In the genomic region with DNA sequence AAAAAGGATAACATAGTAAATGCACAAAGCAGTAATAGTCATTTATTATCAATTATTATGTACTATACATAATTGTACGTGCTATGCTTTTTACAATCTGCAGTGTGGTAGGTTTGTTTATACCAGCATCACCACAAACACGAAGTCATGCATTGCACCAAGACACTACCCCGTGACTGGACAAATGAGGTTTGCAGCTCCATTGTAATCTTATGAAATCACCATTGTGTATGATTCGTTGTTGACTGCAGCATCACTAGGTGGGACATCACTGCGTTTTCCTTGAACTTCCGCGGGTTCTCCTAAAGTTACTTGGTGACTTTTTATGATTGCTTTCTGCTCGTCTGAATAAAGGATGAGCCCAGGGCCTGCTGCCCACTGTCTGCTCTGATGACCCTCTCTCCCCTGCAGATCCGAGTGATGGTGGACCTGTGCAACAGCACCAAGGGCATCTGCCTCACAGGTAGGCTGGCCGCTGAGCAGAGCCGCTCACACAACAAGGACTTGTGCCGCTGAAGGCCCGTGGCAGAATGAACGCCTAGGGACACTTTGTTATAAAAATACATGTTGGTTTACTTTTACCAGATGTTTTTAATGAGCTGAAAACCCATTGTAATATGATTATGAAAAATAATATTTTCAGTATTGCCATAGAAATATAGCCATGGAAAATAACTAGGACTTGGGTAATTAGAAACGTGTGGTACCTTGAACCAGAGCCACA, we compare ENCODE assay signal across 1 cellular context.
TF ChIP-seq lines count a peak whose summit lies in the region.

No MANE protein-coding gene starts in this region.

TF ChIP-seq in SK-N-SH, 30 proteins besides CTCF, POLR2A, EP300 and RAD21 (continued from another document):
- TF ChIP-seq, protein P1, sequence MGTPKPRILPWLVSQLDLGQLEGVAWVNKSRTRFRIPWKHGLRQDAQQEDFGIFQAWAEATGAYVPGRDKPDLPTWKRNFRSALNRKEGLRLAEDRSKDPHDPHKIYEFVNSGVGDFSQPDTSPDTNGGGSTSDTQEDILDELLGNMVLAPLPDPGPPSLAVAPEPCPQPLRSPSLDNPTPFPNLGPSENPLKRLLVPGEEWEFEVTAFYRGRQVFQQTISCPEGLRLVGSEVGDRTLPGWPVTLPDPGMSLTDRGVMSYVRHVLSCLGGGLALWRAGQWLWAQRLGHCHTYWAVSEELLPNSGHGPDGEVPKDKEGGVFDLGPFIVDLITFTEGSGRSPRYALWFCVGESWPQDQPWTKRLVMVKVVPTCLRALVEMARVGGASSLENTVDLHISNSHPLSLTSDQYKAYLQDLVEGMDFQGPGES (IDR thresholded peaks at IDR 0.05; ENCODE audit: low read depth, low read length): no peak
- TF ChIP-seq SMC3 (IDR thresholded peaks at IDR 0.05; ENCODE audit: low read depth, low read length) (no peak), USF1 (IDR thresholded peaks at IDR 0.05; ENCODE audit: borderline replicate concordance, low read depth) (no peak), TCF12 (IDR thresholded peaks at IDR 0.05) (no peak), POLR2AphosphoS5 (IDR thresholded peaks at IDR 0.05; ENCODE audit: low read depth, low read length) (no peak), NRF1 (IDR thresholded peaks at IDR 0.05; ENCODE audit: low read depth, low read length) (no peak), GABPA (IDR thresholded peaks at IDR 0.05; ENCODE audit: low read depth) (no peak)
